11 cellular contexts compared by ENCODE assay signal in the genomic region with DNA sequence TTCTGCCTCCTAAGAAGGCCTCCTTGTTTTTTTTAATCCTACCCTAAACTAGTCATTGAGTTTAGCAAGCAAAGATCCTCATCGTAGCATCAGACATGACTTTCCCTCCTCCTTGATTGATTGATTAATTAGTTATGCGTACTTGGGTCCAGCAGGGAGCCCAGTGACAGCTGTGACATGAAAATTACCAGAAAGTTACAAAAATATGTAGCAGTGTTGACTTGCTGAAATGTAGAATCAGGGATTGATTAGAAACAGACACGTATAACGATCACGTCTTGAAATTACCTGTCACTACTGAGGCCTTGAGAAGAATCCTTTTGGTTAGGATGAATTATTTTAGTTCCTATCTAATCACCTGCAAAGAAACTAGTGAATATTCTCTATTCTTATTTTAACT.
"Had no signal": no experiment of that assay in that cellular context is flagged by ENCODE, and none has a peak within 500 bp of the region (broad histone marks: within the 10 kb centered on the region; RNA-seq: fewer than 3 reads in every experiment).

No MANE protein-coding gene starts in this region.

- FAIRE-seq: H1, H54 had no signal

- H2AFZ ChIP-seq: GM23248, GM23338 had no signal

- H3K4me3 ChIP-seq: GM23248, GM23338, HAP-1 had no signal

- H3K4me3 Mint-ChIP-seq: GM23338, H9, HFFc6 had no signal

- H3K36me3 ChIP-seq: HAP-1 had no signal

- H3K9ac ChIP-seq: GM23248 had no signal

- ATAC-seq: GM23338, HCT116 had no signal

- H3K9me3 ChIP-seq: HAP-1 had no signal

- DNase-seq: GM23248, GOT3, H7, H9, HCEC 1CT, HFFc6 had no signal

- H3K27ac Mint-ChIP-seq: GM23338, H9, HFFc6 had no signal

- H3K4me2 ChIP-seq: GM23338 had no signal

- H3K27ac ChIP-seq: GM23248 had no signal
